8 cellular contexts compared by ENCODE assay signal in genomic region chr18:77071711-77072292, GRCh38.
DNase-seq lines count a peak whose midpoint lies in the region; ATAC-seq, FAIRE-seq and TF ChIP-seq lines count a peak whose summit lies in the region.

No MANE protein-coding gene starts in this region.

- TF ChIP-seq CTCF in esophagus muscularis mucosa (IDR thresholded peaks at IDR 0.05) (no peak), retinal pigment epithelial cell (conservative IDR thresholded peaks at IDR 0.05; ENCODE audit: low read depth, low read length) (no peak), WERI-Rb-1 (IDR thresholded peaks at IDR 0.05; ENCODE audit: low read depth, low read length) (no peak)

- H3K4me3 ChIP-seq in esophagus muscularis mucosa (no peak overlapping the region), retinal pigment epithelial cell (ENCODE audit: low read length) (no peak overlapping the region), WERI-Rb-1 (ENCODE audit: low read depth, low read length) (no peak overlapping the region)

- no peak for FAIRE-seq in HTR-8/SVneo (lab: Jason Lieb, UNC)

- H3K36me3 Mint-ChIP-seq in activated CD4-positive, alpha-beta T cell treated with anti-CD3 and anti-CD28 coated beads, Interleukin-2, amount 10 ng/mL, durations not matched to agents 24 days and 14 days (ENCODE audit: low read depth): peaks cover 40% of the 10 kb centered on the region

- no peaks in the 10 kb centered on the region for H3K27me3 Mint-ChIP-seq in activated CD4-positive, alpha-beta T cell treated with anti-CD3 and anti-CD28 coated beads, Interleukin-2, amount 10 ng/mL, durations not matched to agents 24 days and 14 days

- peak overlapping the region; percentile 6 for H3K4me3 Mint-ChIP-seq in activated CD4-positive, alpha-beta T cell treated with anti-CD3 and anti-CD28 coated beads, Interleukin-2, amount 10 ng/mL, durations not matched to agents 24 days and 14 days

- no peak for TF ChIP-seq POLR2A in esophagus muscularis mucosa (IDR thresholded peaks at IDR 0.05; ENCODE audit: low read depth)

- no peak for TF ChIP-seq EP300 in esophagus muscularis mucosa (IDR thresholded peaks at IDR 0.05)

- H3K27ac Mint-ChIP-seq in activated CD4-positive, alpha-beta T cell treated with anti-CD3 and anti-CD28 coated beads, Interleukin-2, amount 10 ng/mL, durations not matched to agents 24 days and 14 days: peak overlapping the region; percentile 97

- no peaks in the 10 kb centered on the region for H3K9me3 ChIP-seq in esophagus muscularis mucosa
- no peaks in the 10 kb centered on the region for H3K9me3 ChIP-seq in WERI-Rb-1 (ENCODE audit: severe bottlenecking)

- WGBS in esophagus muscularis mucosa: 34% methylated on average over 10 of the region's 10 CpGs

- no peak for ATAC-seq in HG03108 (IDR thresholded peaks at IDR 0.05; ENCODE audit: unreplicated experiment)

- H3K27me3 ChIP-seq in esophagus muscularis mucosa: no peaks in the 10 kb centered on the region
- no peaks in the 10 kb centered on the region for H3K27me3 ChIP-seq in WERI-Rb-1 (ENCODE audit: insufficient read depth, low read depth, severe bottlenecking)

- no peaks in the 10 kb centered on the region for H3K9me3 Mint-ChIP-seq in activated CD4-positive, alpha-beta T cell treated with anti-CD3 and anti-CD28 coated beads, Interleukin-2, amount 10 ng/mL, durations not matched to agents 24 days and 14 days

- DNase-seq in HTR-8/SVneo (ENCODE audit: insufficient read length, low spot score): peak; percentile 51
- DNase-seq in activated CD4-positive, alpha-beta T cell treated with anti-CD3 and anti-CD28 coated beads, Interleukin-2, amount 10 ng/mL, durations not matched to agents 24 days and 14 days: peak; percentile 82
- no peak for DNase-seq in esophagus muscularis mucosa (ENCODE audit: extremely low spot score)
- peak; percentile 92 for DNase-seq in retinal pigment epithelial cell (ENCODE audit: low read depth)
- no peak for DNase-seq in WERI-Rb-1
- no peak for DNase-seq in iPS-NIHi11 (ENCODE audit: low spot score)
- no peak for DNase-seq in NCI-H1930 (lab: John Stamatoyannopoulos, UW)

- no peaks in the 10 kb centered on the region for H3K36me3 ChIP-seq in esophagus muscularis mucosa
- no peaks in the 10 kb centered on the region for H3K36me3 ChIP-seq in WERI-Rb-1

- H3K4me1 Mint-ChIP-seq in activated CD4-positive, alpha-beta T cell treated with anti-CD3 and anti-CD28 coated beads, Interleukin-2, amount 10 ng/mL, durations not matched to agents 24 days and 14 days: peaks cover 88% of the 10 kb centered on the region

- peak overlapping the region; percentile 49 to 69 (median 62) for H3K27ac ChIP-seq in esophagus muscularis mucosa (replicated peaks in 1 of 4)
- H3K27ac ChIP-seq in WERI-Rb-1: no peak overlapping the region

- intact Hi-C loops in activated CD4-positive, alpha-beta T cell treated with anti-CD3 and anti-CD28 coated beads, Interleukin-2, amount 10 ng/mL, durations not matched to agents 24 days and 14 days (cut with micrococcal nuclease): no loop called here
- intact Hi-C loops in esophagus muscularis mucosa (cut with DNase I): loop anchor here (2.0 kb wide), 1 partner anchor 135 kb away; no protein-coding TSS in a partner anchor

- peaks cover 59 to 70% (median 63%) of the 10 kb centered on the region in 4 donors for H3K4me1 ChIP-seq in esophagus muscularis mucosa

Comparison
In these comparisons a context has a peak if more than half of its experiments do, and no peak if none do; other contexts are left out.
1. DNase-seq: peak in HTR-8/SVneo (single experiment), activated CD4-positive, alpha-beta T cell treated with anti-CD3 and anti-CD28 coated beads, Interleukin-2, amount 10 ng/mL, durations not matched to agents 24 days and 14 days (single experiment) and retinal pigment epithelial cell (single experiment); none in esophagus muscularis mucosa (single experiment), WERI-Rb-1 (single experiment), iPS-NIHi11 (single experiment) and NCI-H1930 (0 of 2).